In the genomic region with DNA sequence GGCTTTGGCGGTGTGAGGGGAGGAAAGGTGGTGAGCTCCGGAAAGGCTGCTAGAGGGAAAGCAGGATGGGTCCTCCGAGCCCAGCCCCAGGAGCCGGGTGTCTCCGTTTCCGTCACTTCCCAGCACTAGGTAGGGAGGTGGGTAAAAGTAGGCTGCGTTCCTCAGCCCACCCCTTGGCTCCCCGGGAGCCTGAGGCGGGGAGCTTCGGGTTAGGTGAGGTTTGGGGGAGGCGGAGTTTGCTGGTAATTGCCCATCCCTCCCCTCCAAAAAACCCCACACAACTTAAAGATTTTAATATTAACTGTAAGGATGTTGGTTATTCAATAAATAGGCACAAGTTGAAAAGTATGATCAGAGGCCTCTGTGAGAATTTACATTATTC, we compare ENCODE assay signal across 1 cellular context.
TF ChIP-seq lines count a peak whose summit lies in the region.

No MANE protein-coding gene starts in this region.

TF ChIP-seq in H1, 55 proteins besides CTCF, POLR2A, EP300 and RAD21 (continued from another document):
- TF ChIP-seq MAX (IDR thresholded peaks at IDR 0.05) (0 out of 2 replicates have a peak, but pooled peaks have one; percentile 11), SP1 (IDR thresholded peaks at IDR 0.05; ENCODE audit: low read depth, low read length) (no peak), SRF (IDR thresholded peaks at IDR 0.05; ENCODE audit: low read depth, low read length) (no peak), TAF7 (optimal IDR thresholded peaks at IDR 0.05; ENCODE audit: borderline replicate concordance, low read depth, low read length) (peak; percentile 37), POLR2AphosphoS5 (IDR thresholded peaks at IDR 0.05; ENCODE audit: low read depth, low read length) (peak; percentile 79), SIN3A (conservative IDR thresholded peaks at IDR 0.05 in 1 of 2, IDR thresholded peaks at IDR 0.05 in 1 of 2; ENCODE audit: low read depth in 1 of 2, low read length in 2 of 2) (peak in 1 of 2 experiments; percentile 62; a peak in 1 of 4 replicates), SP2 (IDR thresholded peaks at IDR 0.05; ENCODE audit: low read length) (no peak)
